2 cellular contexts compared by ENCODE assay signal in genomic region chr12:73181244-73181643, GRCh38.
TF ChIP-seq lines count a peak whose summit lies in the region.

No MANE protein-coding gene starts in this region.

TF ChIP-seq in H1, 55 proteins besides CTCF, POLR2A, EP300 and RAD21 (continued from another document):
- TF ChIP-seq RFX5 (IDR thresholded peaks at IDR 0.05; ENCODE audit: borderline replicate concordance, low read depth, low read length) = no peak
- TF ChIP-seq CTBP2 (IDR thresholded peaks at IDR 0.05; ENCODE audit: borderline replicate concordance, insufficient read depth, insufficient read length, low read length) = no peak

TF ChIP-seq in SK-N-SH treated with all-trans-retinoic acid at 6 μM for 48 hours, 23 proteins besides CTCF, POLR2A, EP300 and RAD21 (continued from another document):
- TF ChIP-seq CREB5 (CRISPR knock-in tag; IDR thresholded peaks at IDR 0.05; ENCODE audit: low read depth) (no peak), ZC3H10 (CRISPR knock-in tag; IDR thresholded peaks at IDR 0.05) (no peak)
